Comparison of ENCODE assay signal across 1 cellular context in genomic region chr1:201551877-201552731, GRCh38.
A peak's percentile ranks its signal among the peaks of the same experiment; 100 is the strongest.
TF ChIP-seq lines count a peak whose summit lies in the region.

No MANE protein-coding gene starts in this region.

TF ChIP-seq in K562, 482 proteins besides CTCF, POLR2A, EP300 and RAD21 (continued from another document and continues in another):
- TF ChIP-seq CREB1 (IDR thresholded peaks at IDR 0.05) = peak; percentile 49; the same call in 1 of the 2 replicates
- peak; percentile 86 for TF ChIP-seq CREB1 (CRISPR knock-in tag; IDR thresholded peaks at IDR 0.05)
- peak in 1 of 2 experiments; percentile 87; a peak in 2 of 4 replicates for TF ChIP-seq RCOR1 (IDR thresholded peaks at IDR 0.05; ENCODE audit: borderline replicate concordance in 1 of 2, low read depth in 2 of 2, low read length in 2 of 2)
- no peak for TF ChIP-seq ZNF609 (CRISPR knock-in tag; IDR thresholded peaks at IDR 0.05; ENCODE audit: borderline replicate concordance)
- no peak for TF ChIP-seq YBX1 (IDR thresholded peaks at IDR 0.05)
- no peak for TF ChIP-seq ELF2 (CRISPR knock-in tag; IDR thresholded peaks at IDR 0.05)
- peak; percentile 97 for TF ChIP-seq JUND (IDR thresholded peaks at IDR 0.05; ENCODE audit: borderline replicate concordance, low read depth, low read length)
- TF ChIP-seq JUND (tag; IDR thresholded peaks at IDR 0.05; ENCODE audit: borderline replicate concordance, low read depth, low read length) = peak; percentile 95
- peak; percentile 77 for TF ChIP-seq CHD4 (IDR thresholded peaks at IDR 0.05; ENCODE audit: insufficient read depth, insufficient replicate concordance, low read depth, low read length, poor library complexity, severe bottlenecking)
- 0 out of 2 replicates have a peak, but pooled peaks have one; percentile 37 for TF ChIP-seq JUNB (CRISPR knock-in tag; conservative IDR thresholded peaks at IDR 0.05)
- peak; percentile 98 for TF ChIP-seq SPI1 (IDR thresholded peaks at IDR 0.05; ENCODE audit: borderline replicate concordance, low read depth, low read length)
- TF ChIP-seq SMARCA4 (IDR thresholded peaks at IDR 0.05) = peak; percentile 87
- peak; percentile 54; the same call in 1 of the 2 replicates for TF ChIP-seq ZNF766 (CRISPR knock-in tag; conservative IDR thresholded peaks at IDR 0.05)
- TF ChIP-seq KLF1 (tag; IDR thresholded peaks at IDR 0.05) = no peak
- peak; percentile 65 for TF ChIP-seq MAFK (IDR thresholded peaks at IDR 0.05; ENCODE audit: low read length)
- TF ChIP-seq NR2C1 (IDR thresholded peaks at IDR 0.05) = no peak
- peak; percentile 62; the same call in 1 of the 2 replicates for TF ChIP-seq NR2C1 (tag; IDR thresholded peaks at IDR 0.05)
- TF ChIP-seq HDAC8 (tag; IDR thresholded peaks at IDR 0.05) = 0 out of 2 replicates have a peak, but pooled peaks have one; percentile 45
- TF ChIP-seq KDM1A (IDR thresholded peaks at IDR 0.05) = peak; percentile 66 to 70
- TF ChIP-seq CTBP1 (IDR thresholded peaks at IDR 0.05; ENCODE audit: borderline replicate concordance) = peak; percentile 85
- TF ChIP-seq XRCC3 (IDR thresholded peaks at IDR 0.05) = no peak
- peak; percentile 47 for TF ChIP-seq ZFX (CRISPR knock-in tag; IDR thresholded peaks at IDR 0.05)
- no peak for TF ChIP-seq NR3C1 (CRISPR knock-in tag; IDR thresholded peaks at IDR 0.05)
- TF ChIP-seq RBM25 (IDR thresholded peaks at IDR 0.05; ENCODE audit: low read depth, low read length, severe bottlenecking) = peak; percentile 87
- TF ChIP-seq, protein P1, sequence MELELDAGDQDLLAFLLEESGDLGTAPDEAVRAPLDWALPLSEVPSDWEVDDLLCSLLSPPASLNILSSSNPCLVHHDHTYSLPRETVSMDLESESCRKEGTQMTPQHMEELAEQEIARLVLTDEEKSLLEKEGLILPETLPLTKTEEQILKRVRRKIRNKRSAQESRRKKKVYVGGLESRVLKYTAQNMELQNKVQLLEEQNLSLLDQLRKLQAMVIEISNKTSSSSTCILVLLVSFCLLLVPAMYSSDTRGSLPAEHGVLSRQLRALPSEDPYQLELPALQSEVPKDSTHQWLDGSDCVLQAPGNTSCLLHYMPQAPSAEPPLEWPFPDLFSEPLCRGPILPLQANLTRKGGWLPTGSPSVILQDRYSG (tag; conservative IDR thresholded peaks at IDR 0.05; ENCODE audit: low read depth) = 0 out of 2 replicates have a peak, but pooled peaks have one; percentile 19
- no peak for TF ChIP-seq MCM2 (IDR thresholded peaks at IDR 0.05; ENCODE audit: low read depth)
- TF ChIP-seq PHF21A (IDR thresholded peaks at IDR 0.05; ENCODE audit: borderline replicate concordance, low read depth) = no peak
- TF ChIP-seq BCOR (IDR thresholded peaks at IDR 0.05) = peak; percentile 92
- no peak for TF ChIP-seq PPARD (CRISPR knock-in tag; IDR thresholded peaks at IDR 0.05)
- TF ChIP-seq, protein P2, sequence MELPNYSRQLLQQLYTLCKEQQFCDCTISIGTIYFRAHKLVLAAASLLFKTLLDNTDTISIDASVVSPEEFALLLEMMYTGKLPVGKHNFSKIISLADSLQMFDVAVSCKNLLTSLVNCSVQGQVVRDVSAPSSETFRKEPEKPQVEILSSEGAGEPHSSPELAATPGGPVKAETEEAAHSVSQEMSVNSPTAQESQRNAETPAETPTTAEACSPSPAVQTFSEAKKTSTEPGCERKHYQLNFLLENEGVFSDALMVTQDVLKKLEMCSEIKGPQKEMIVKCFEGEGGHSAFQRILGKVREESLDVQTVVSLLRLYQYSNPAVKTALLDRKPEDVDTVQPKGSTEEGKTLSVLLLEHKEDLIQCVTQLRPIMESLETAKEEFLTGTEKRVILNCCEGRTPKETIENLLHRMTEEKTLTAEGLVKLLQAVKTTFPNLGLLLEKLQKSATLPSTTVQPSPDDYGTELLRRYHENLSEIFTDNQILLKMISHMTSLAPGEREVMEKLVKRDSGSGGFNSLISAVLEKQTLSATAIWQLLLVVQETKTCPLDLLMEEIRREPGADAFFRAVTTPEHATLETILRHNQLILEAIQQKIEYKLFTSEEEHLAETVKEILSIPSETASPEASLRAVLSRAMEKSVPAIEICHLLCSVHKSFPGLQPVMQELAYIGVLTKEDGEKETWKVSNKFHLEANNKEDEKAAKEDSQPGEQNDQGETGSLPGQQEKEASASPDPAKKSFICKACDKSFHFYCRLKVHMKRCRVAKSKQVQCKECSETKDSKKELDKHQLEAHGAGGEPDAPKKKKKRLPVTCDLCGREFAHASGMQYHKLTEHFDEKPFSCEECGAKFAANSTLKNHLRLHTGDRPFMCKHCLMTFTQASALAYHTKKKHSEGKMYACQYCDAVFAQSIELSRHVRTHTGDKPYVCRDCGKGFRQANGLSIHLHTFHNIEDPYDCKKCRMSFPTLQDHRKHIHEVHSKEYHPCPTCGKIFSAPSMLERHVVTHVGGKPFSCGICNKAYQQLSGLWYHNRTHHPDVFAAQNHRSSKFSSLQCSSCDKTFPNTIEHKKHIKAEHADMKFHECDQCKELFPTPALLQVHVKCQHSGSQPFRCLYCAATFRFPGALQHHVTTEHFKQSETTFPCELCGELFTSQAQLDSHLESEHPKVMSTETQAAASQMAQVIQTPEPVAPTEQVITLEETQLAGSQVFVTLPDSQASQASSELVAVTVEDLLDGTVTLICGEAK (IDR thresholded peaks at IDR 0.05) = 0 out of 2 replicates have a peak, but pooled peaks have one; percentile 31
- TF ChIP-seq, protein P2 (CRISPR knock-in tag; IDR thresholded peaks at IDR 0.05) = no peak
- no peak for TF ChIP-seq HEY1 (CRISPR knock-in tag; IDR thresholded peaks at IDR 0.05; ENCODE audit: borderline replicate concordance)
- peak in 1 of 2 experiments; percentile 52 for TF ChIP-seq AFF1 (IDR thresholded peaks at IDR 0.05; ENCODE audit: low read depth in 1 of 2, partially characterized antibody in 2 of 2)
- peak; percentile 87 for TF ChIP-seq ZNF589 (CRISPR knock-in tag; IDR thresholded peaks at IDR 0.05; ENCODE audit: low read depth)
- no peak for TF ChIP-seq FOXK1 (CRISPR knock-in tag; IDR thresholded peaks at IDR 0.05; ENCODE audit: borderline replicate concordance)
- 0 out of 2 replicates have a peak, but pooled peaks have one; percentile 29 for TF ChIP-seq NFRKB (IDR thresholded peaks at IDR 0.05; ENCODE audit: low read depth)
- peak; percentile 74; the same call in 1 of the 2 replicates for TF ChIP-seq C11orf30 (IDR thresholded peaks at IDR 0.05; ENCODE audit: low read depth)
- TF ChIP-seq ETS2 (tag; IDR thresholded peaks at IDR 0.05; ENCODE audit: borderline replicate concordance, poor library complexity, severe bottlenecking) = no peak
- TF ChIP-seq, protein P3, sequence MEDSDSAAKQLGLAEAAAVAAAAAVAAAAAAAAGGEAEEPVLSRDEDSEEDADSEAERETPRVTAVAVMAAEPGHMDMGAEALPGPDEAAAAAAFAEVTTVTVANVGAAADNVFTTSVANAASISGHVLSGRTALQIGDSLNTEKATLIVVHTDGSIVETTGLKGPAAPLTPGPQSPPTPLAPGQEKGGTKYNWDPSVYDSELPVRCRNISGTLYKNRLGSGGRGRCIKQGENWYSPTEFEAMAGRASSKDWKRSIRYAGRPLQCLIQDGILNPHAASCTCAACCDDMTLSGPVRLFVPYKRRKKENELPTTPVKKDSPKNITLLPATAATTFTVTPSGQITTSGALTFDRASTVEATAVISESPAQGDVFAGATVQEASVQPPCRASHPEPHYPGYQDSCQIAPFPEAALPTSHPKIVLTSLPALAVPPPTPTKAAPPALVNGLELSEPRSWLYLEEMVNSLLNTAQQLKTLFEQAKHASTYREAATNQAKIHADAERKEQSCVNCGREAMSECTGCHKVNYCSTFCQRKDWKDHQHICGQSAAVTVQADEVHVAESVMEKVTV (CRISPR knock-in tag; IDR thresholded peaks at IDR 0.05) = 0 out of 2 replicates have a peak, but pooled peaks have one; percentile 13
- TF ChIP-seq RBM15 (IDR thresholded peaks at IDR 0.05; ENCODE audit: insufficient read depth, low read length) = no peak
- TF ChIP-seq, protein P4, sequence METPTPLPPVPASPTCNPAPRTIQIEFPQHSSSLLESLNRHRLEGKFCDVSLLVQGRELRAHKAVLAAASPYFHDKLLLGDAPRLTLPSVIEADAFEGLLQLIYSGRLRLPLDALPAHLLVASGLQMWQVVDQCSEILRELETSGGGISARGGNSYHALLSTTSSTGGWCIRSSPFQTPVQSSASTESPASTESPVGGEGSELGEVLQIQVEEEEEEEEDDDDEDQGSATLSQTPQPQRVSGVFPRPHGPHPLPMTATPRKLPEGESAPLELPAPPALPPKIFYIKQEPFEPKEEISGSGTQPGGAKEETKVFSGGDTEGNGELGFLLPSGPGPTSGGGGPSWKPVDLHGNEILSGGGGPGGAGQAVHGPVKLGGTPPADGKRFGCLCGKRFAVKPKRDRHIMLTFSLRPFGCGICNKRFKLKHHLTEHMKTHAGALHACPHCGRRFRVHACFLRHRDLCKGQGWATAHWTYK (CRISPR knock-in tag; IDR thresholded peaks at IDR 0.05) = peak; percentile 99
- TF ChIP-seq NFE2 (IDR thresholded peaks at IDR 0.05; ENCODE audit: low read depth) = peak; percentile 88
- TF ChIP-seq DPF2 (IDR thresholded peaks at IDR 0.05) = peak; percentile 84
